Comparison of ENCODE assay signal across 1 cellular context in the genomic region with DNA sequence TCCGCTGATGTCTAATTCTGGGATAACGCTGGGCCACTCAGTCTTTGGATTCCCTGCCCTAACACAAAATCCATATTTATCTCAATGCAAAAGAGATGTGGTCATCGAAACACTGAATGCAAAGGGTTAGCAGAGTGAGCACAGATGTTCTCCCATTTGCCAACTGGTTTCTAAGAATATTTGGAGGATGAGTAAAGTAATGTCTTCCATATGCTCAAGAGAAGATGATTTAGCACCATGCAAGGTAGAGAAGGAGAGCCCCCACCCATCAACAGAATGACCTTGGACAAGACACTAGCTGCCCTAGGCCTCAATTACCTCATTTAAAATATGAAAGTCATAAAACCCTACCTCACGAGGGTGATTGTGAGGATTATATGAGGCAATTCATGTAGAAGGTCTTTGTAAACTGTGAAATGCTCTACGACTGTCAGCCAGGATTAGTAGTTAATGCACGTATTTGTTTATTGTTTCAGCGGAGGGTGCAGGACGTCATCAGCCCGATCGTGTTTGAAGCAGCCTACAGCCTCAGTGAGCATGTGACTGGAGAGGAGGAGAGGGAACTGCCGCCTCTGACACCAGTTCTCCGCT.
TF ChIP-seq lines count a peak whose summit lies in the region.

No MANE protein-coding gene starts in this region.

TF ChIP-seq in IMR-90, 13 proteins besides CTCF, POLR2A, EP300 and RAD21:
- TF ChIP-seq, protein P1, sequence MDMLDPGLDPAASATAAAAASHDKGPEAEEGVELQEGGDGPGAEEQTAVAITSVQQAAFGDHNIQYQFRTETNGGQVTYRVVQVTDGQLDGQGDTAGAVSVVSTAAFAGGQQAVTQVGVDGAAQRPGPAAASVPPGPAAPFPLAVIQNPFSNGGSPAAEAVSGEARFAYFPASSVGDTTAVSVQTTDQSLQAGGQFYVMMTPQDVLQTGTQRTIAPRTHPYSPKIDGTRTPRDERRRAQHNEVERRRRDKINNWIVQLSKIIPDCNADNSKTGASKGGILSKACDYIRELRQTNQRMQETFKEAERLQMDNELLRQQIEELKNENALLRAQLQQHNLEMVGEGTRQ (IDR thresholded peaks at IDR 0.05; ENCODE audit: low read depth, low read length): no peak
- TF ChIP-seq RCOR1 (IDR thresholded peaks at IDR 0.05; ENCODE audit: insufficient replicate concordance, low read length) (no peak), BHLHE40 (IDR thresholded peaks at IDR 0.05; ENCODE audit: low read depth, low read length) (no peak), SMC3 (IDR thresholded peaks at IDR 0.05; ENCODE audit: low read depth, low read length) (no peak), FOS (IDR thresholded peaks at IDR 0.05; ENCODE audit: low read depth, low read length) (no peak), CEBPB (IDR thresholded peaks at IDR 0.05; ENCODE audit: low read depth, low read length) (no peak), MAFK (IDR thresholded peaks at IDR 0.05; ENCODE audit: low read depth, low read length) (no peak), CHD1 (IDR thresholded peaks at IDR 0.05; ENCODE audit: low read depth, low read length) (no peak), RFX5 (IDR thresholded peaks at IDR 0.05; ENCODE audit: low read depth, low read length) (no peak), MAZ (IDR thresholded peaks at IDR 0.05; ENCODE audit: borderline replicate concordance, low read depth, low read length) (no peak), MXI1 (IDR thresholded peaks at IDR 0.05; ENCODE audit: borderline replicate concordance, low read depth, low read length) (no peak), NFE2L2 (IDR thresholded peaks at IDR 0.05; ENCODE audit: low read depth, low read length) (no peak)
- TF ChIP-seq, protein P2, sequence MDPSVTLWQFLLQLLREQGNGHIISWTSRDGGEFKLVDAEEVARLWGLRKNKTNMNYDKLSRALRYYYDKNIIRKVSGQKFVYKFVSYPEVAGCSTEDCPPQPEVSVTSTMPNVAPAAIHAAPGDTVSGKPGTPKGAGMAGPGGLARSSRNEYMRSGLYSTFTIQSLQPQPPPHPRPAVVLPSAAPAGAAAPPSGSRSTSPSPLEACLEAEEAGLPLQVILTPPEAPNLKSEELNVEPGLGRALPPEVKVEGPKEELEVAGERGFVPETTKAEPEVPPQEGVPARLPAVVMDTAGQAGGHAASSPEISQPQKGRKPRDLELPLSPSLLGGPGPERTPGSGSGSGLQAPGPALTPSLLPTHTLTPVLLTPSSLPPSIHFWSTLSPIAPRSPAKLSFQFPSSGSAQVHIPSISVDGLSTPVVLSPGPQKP (IDR thresholded peaks at IDR 0.05; ENCODE audit: borderline replicate concordance, low read depth, low read length): no peak
